Comparison of ENCODE assay signal across 1 cellular context in the genomic region with DNA sequence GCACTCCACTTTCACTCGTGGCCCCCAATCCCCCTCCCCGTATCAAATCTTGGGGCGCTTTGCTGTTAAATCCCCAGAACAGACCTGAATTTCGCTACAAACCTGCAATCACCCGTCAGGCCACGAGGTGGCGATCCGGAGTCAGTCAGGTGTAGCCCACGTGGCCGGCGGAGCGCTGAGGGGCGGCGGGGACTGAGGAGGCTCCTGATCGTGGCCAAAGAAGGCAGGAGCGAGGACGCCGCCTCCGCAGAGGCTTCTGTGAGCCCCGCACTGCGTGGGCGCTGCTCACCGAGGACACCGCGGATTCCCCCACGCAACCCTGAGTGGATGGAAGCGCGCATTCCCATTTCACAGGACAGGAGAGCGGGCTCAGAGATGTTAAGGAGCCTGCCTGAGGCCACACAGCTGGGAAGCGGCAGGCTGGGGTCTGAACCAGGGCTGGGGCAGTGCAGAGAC.
A peak's percentile ranks its signal among the peaks of the same experiment; 100 is the strongest.
TF ChIP-seq lines count a peak whose summit lies in the region.

No MANE protein-coding gene starts in this region.

TF ChIP-seq in SK-N-SH, 30 proteins besides CTCF, POLR2A, EP300 and RAD21 (continued from another document):
- TF ChIP-seq, protein P1, sequence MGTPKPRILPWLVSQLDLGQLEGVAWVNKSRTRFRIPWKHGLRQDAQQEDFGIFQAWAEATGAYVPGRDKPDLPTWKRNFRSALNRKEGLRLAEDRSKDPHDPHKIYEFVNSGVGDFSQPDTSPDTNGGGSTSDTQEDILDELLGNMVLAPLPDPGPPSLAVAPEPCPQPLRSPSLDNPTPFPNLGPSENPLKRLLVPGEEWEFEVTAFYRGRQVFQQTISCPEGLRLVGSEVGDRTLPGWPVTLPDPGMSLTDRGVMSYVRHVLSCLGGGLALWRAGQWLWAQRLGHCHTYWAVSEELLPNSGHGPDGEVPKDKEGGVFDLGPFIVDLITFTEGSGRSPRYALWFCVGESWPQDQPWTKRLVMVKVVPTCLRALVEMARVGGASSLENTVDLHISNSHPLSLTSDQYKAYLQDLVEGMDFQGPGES (IDR thresholded peaks at IDR 0.05; ENCODE audit: low read depth, low read length), result no peak
- TF ChIP-seq TAF1 (IDR thresholded peaks at IDR 0.05; ENCODE audit: borderline replicate concordance, low read depth, low read length) (no peak), FOXJ3 (CRISPR knock-in tag; IDR thresholded peaks at IDR 0.05) (no peak), RCOR1 (IDR thresholded peaks at IDR 0.05; ENCODE audit: low read length) (no peak), RXRA (IDR thresholded peaks at IDR 0.05; ENCODE audit: borderline replicate concordance, low read depth) (no peak), NFIC (IDR thresholded peaks at IDR 0.05; ENCODE audit: borderline replicate concordance) (no peak), CHD2 (IDR thresholded peaks at IDR 0.05; ENCODE audit: low read length, partially characterized antibody) (no peak), EZH2phosphoT487 (IDR thresholded peaks at IDR 0.05; ENCODE audit: borderline replicate concordance, low read depth) (no peak)
- TF ChIP-seq, protein P2, sequence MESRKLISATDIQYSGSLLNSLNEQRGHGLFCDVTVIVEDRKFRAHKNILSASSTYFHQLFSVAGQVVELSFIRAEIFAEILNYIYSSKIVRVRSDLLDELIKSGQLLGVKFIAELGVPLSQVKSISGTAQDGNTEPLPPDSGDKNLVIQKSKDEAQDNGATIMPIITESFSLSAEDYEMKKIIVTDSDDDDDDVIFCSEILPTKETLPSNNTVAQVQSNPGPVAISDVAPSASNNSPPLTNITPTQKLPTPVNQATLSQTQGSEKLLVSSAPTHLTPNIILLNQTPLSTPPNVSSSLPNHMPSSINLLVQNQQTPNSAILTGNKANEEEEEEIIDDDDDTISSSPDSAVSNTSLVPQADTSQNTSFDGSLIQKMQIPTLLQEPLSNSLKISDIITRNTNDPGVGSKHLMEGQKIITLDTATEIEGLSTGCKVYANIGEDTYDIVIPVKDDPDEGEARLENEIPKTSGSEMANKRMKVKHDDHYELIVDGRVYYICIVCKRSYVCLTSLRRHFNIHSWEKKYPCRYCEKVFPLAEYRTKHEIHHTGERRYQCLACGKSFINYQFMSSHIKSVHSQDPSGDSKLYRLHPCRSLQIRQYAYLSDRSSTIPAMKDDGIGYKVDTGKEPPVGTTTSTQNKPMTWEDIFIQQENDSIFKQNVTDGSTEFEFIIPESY (IDR thresholded peaks at IDR 0.05; ENCODE audit: borderline replicate concordance, low read depth), result no peak
- TF ChIP-seq, protein P3, sequence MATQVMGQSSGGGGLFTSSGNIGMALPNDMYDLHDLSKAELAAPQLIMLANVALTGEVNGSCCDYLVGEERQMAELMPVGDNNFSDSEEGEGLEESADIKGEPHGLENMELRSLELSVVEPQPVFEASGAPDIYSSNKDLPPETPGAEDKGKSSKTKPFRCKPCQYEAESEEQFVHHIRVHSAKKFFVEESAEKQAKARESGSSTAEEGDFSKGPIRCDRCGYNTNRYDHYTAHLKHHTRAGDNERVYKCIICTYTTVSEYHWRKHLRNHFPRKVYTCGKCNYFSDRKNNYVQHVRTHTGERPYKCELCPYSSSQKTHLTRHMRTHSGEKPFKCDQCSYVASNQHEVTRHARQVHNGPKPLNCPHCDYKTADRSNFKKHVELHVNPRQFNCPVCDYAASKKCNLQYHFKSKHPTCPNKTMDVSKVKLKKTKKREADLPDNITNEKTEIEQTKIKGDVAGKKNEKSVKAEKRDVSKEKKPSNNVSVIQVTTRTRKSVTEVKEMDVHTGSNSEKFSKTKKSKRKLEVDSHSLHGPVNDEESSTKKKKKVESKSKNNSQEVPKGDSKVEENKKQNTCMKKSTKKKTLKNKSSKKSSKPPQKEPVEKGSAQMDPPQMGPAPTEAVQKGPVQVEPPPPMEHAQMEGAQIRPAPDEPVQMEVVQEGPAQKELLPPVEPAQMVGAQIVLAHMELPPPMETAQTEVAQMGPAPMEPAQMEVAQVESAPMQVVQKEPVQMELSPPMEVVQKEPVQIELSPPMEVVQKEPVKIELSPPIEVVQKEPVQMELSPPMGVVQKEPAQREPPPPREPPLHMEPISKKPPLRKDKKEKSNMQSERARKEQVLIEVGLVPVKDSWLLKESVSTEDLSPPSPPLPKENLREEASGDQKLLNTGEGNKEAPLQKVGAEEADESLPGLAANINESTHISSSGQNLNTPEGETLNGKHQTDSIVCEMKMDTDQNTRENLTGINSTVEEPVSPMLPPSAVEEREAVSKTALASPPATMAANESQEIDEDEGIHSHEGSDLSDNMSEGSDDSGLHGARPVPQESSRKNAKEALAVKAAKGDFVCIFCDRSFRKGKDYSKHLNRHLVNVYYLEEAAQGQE (IDR thresholded peaks at IDR 0.05; ENCODE audit: low read depth, low read length), result no peak
- TF ChIP-seq, protein P4, sequence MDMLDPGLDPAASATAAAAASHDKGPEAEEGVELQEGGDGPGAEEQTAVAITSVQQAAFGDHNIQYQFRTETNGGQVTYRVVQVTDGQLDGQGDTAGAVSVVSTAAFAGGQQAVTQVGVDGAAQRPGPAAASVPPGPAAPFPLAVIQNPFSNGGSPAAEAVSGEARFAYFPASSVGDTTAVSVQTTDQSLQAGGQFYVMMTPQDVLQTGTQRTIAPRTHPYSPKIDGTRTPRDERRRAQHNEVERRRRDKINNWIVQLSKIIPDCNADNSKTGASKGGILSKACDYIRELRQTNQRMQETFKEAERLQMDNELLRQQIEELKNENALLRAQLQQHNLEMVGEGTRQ (IDR thresholded peaks at IDR 0.05; ENCODE audit: borderline replicate concordance, low read depth, low read length), result peak; percentile 61; the same call in 1 of the 2 replicates
